In genomic region chr5:62934319-62934718, GRCh38 we compare ENCODE assay signal across 24 cellular contexts.
"Had no signal": no experiment of that assay in that cellular context is flagged by ENCODE, and none has a peak within 500 bp of the region (broad histone marks: within the 10 kb centered on the region; RNA-seq: fewer than 3 reads in every experiment).

No MANE protein-coding gene starts in this region.

- H2AFZ ChIP-seq: hepatocyte had no signal

- H3K27me3 ChIP-seq: dorsolateral prefrontal cortex, gastrocnemius medialis, heart left ventricle, hepatocyte, left lung, ovary, spleen, suprapubic skin, transverse colon had no signal

- H3K4me1 Mint-ChIP-seq: naive thymus-derived CD4-positive, alpha-beta T cell; stimulated activated naive B cell treated with anti-CD40 and anti-IgM and Interleukin-4, amounts not matched to agents 10 μg/mL and 1 μg/mL and 100 μg/mL, for 72 hours had no signal

- H3K27ac Mint-ChIP-seq: naive thymus-derived CD4-positive, alpha-beta T cell; nephron progenitor cell; stimulated activated naive B cell treated with anti-CD40 and anti-IgM and Interleukin-4, amounts not matched to agents 10 μg/mL and 1 μg/mL and 100 μg/mL, for 72 hours; stimulated activated naive CD8-positive, alpha-beta T cell treated with anti-CD3 and anti-CD28 coated beads, Interleukin-15, Interleukin-2, amounts not matched to agents 100 ng/mL and 50 ng/mL, for 24 hours had no signal

- H3K27ac ChIP-seq: dorsolateral prefrontal cortex, gastrocnemius medialis, heart left ventricle, hepatocyte, left lung, ovary, psoas muscle, skin epidermis, spleen, suprapubic skin, transverse colon had no signal

- H3K79me2 ChIP-seq: hepatocyte had no signal

- H3K27me3 Mint-ChIP-seq: stimulated activated naive B cell treated with anti-CD40 and anti-IgM and Interleukin-4, amounts not matched to agents 10 μg/mL and 1 μg/mL and 100 μg/mL, for 72 hours; stimulated activated naive CD8-positive, alpha-beta T cell treated with anti-CD3 and anti-CD28 coated beads, Interleukin-15, Interleukin-2, amounts not matched to agents 100 ng/mL and 50 ng/mL, for 24 hours had no signal

- H3K9me3 ChIP-seq: gastrocnemius medialis, heart left ventricle, left lung, ovary, psoas muscle, spleen, suprapubic skin, transverse colon had no signal

- H3K9me3 Mint-ChIP-seq: nephron progenitor cell; stimulated activated naive B cell treated with anti-CD40 and anti-IgM and Interleukin-4, amounts not matched to agents 10 μg/mL and 1 μg/mL and 100 μg/mL, for 72 hours; stimulated activated naive CD8-positive, alpha-beta T cell treated with anti-CD3 and anti-CD28 coated beads, Interleukin-15, Interleukin-2, amounts not matched to agents 100 ng/mL and 50 ng/mL, for 24 hours had no signal

- ATAC-seq: gastrocnemius medialis; heart left ventricle; left lung; naive thymus-derived CD4-positive, alpha-beta T cell; psoas muscle; right cardiac atrium; stimulated activated naive B cell treated with anti-CD40 and anti-IgM and Interleukin-4, amounts not matched to agents 10 μg/mL and 1 μg/mL and 100 μg/mL, for 72 hours had no signal

- H3K4me3 ChIP-seq: dorsolateral prefrontal cortex, gastrocnemius medialis, heart left ventricle, hepatocyte, left lung, ovary, psoas muscle, skin epidermis, spleen, suprapubic skin, transverse colon had no signal

- H3K4me1 ChIP-seq: gastrocnemius medialis, psoas muscle, spleen, suprapubic skin, transverse colon had no signal

- H3K4me3 Mint-ChIP-seq: naive thymus-derived CD4-positive, alpha-beta T cell; nephron progenitor cell; stimulated activated naive B cell treated with anti-CD40 and anti-IgM and Interleukin-4, amounts not matched to agents 10 μg/mL and 1 μg/mL and 100 μg/mL, for 72 hours; stimulated activated naive CD8-positive, alpha-beta T cell treated with anti-CD3 and anti-CD28 coated beads, Interleukin-15, Interleukin-2, amounts not matched to agents 100 ng/mL and 50 ng/mL, for 24 hours had no signal

- H3K36me3 ChIP-seq: gastrocnemius medialis, heart left ventricle, left lung, ovary, spleen, suprapubic skin, transverse colon had no signal

- H3K36me3 Mint-ChIP-seq: naive thymus-derived CD4-positive, alpha-beta T cell; stimulated activated naive B cell treated with anti-CD40 and anti-IgM and Interleukin-4, amounts not matched to agents 10 μg/mL and 1 μg/mL and 100 μg/mL, for 72 hours had no signal

- DNase-seq: dorsolateral prefrontal cortex; effector CD4-positive, alpha-beta T cell; foreskin fibroblast; gastrocnemius medialis; heart left ventricle; kidney; left lung; mesendoderm; midbrain; naive thymus-derived CD4-positive, alpha-beta T cell; nephron progenitor cell; occipital lobe; ovary; psoas muscle; right cardiac atrium; spleen; stimulated activated CD4-positive, alpha-beta T cell treated with anti-CD3 and anti-CD28 coated beads, Interleukin-4, amount 100 ng/mL, for 4 hours; stimulated activated naive B cell treated with anti-CD40 and anti-IgM and Interleukin-4, amounts not matched to agents 10 μg/mL and 1 μg/mL and 100 μg/mL, for 72 hours; transverse colon had no signal

- H3K4me2 ChIP-seq: hepatocyte had no signal

- FAIRE-seq: colon, kidney had no signal
